In genomic region chr7:121075952-121076349, GRCh38 we compare ENCODE assay signal across 22 cellular contexts.
"Had no signal": no experiment of that assay in that cellular context is flagged by ENCODE, and none has a peak within 500 bp of the region (broad histone marks: within the 10 kb centered on the region; RNA-seq: fewer than 3 reads in every experiment).

No MANE protein-coding gene starts in this region.

- H3K27ac ChIP-seq: lower lobe of right lung, vagina had no signal

- H3K9me3 Mint-ChIP-seq: immature natural killer cell, nephron had no signal

- H3K27ac Mint-ChIP-seq: immature natural killer cell, mesothelial cell of epicardium, nephron had no signal

- H3K36me3 ChIP-seq: lower lobe of right lung, vagina had no signal

- H3K27me3 ChIP-seq: vagina had no signal

- H3K4me1 Mint-ChIP-seq: immature natural killer cell had no signal

- H3K9me3 ChIP-seq: lower lobe of right lung, vagina had no signal

- ATAC-seq: lower lobe of right lung; stimulated activated naive CD8-positive, alpha-beta T cell treated with anti-CD3 and anti-CD28 coated beads, Interleukin-15, Interleukin-2, amounts not matched to agents 100 U/mL and 50 U/mL, for 24 hours had no signal

- H3K4me3 Mint-ChIP-seq: immature natural killer cell, mesothelial cell of epicardium, nephron had no signal

- DNase-seq: activated CD4-positive, alpha-beta T cell treated with anti-CD3 and anti-CD28 coated beads, Interleukin-2, amount 50 U/mL, for 1 hour; activated CD4-positive, CD25-positive, alpha-beta regulatory T cell treated with anti-CD3 and anti-CD28 coated beads, Interleukin-2, amount 50 U/mL, for 72 hours; activated CD8-positive, alpha-beta memory T cell treated with anti-CD3 and anti-CD28 coated beads, Interleukin-2, amount 50 U/mL, for 4 hours; activated effector memory CD4-positive, alpha-beta T cell treated with Interleukin-2 at 50 U/mL for 16 hours; activated naive CD4-positive, alpha-beta T cell treated with anti-CD3 and anti-CD28 coated beads, Interleukin-2, amount 50 U/mL, for 16 hours; activated T-cell treated with anti-CD3 and anti-CD28 coated beads, Interleukin-2, amount 50 U/mL, for 48 hours; aorta; cerebellar nuclear complex; cortex of kidney; immature natural killer cell; left cardiac atrium; lower lobe of right lung; nucleus accumbens; posterior cingulate gyrus; stimulated activated naive CD8-positive, alpha-beta T cell treated with anti-CD3 and anti-CD28 coated beads, Interleukin-15, Interleukin-2, amounts not matched to agents 100 U/mL and 50 U/mL, for 24 hours; T-helper 1 cell; T1000 had no signal

- FAIRE-seq: bronchial epithelial cell, endometrium had no signal

- H3K4me3 ChIP-seq: lower lobe of right lung, vagina had no signal

- H3K4me1 ChIP-seq: lower lobe of right lung, vagina had no signal

- H3K36me3 Mint-ChIP-seq: immature natural killer cell, mesothelial cell of epicardium had no signal
